Comparison of ENCODE assay signal across 17 cellular contexts in genomic region chr16:347203-347602, GRCh38. TPM values are rescaled to one million over a fixed set of nuclear protein-coding genes. Genes with fewer than 3 reads are reported as not detected.
DNase-seq lines count a peak whose midpoint lies in the region; ATAC-seq and TF ChIP-seq lines count a peak whose summit lies in the region.
"Had no signal": no experiment of that assay in that cellular context is flagged by ENCODE, and none has a peak within 500 bp of the region (broad histone marks: within the 10 kb centered on the region; RNA-seq: fewer than 3 reads in every experiment).

No MANE protein-coding gene starts in this region.

- no peak overlapping the region for H4K8ac ChIP-seq in IMR-90 (ENCODE audit: low read depth in 2 of 2, low read length in 2 of 2)

- peak overlapping the region; percentile 48 for H3K4me3 Mint-ChIP-seq in CD4-positive, alpha-beta T cell
- H3K4me3 Mint-ChIP-seq in central memory CD8-positive, alpha-beta T cell, result peak overlapping the region; percentile 2
- H3K4me3 Mint-ChIP-seq in natural killer cell, result peak overlapping the region; percentile 75

- peaks cover 21% of the 10 kb centered on the region for H3K36me3 ChIP-seq in IMR-90 (ENCODE audit: control insufficient read depth, insufficient read depth, low read length)

- no peak overlapping the region for H3K9ac ChIP-seq in IMR-90 (ENCODE audit: low read depth, low read length)

- no peak overlapping the region for H2BK20ac ChIP-seq in IMR-90 (ENCODE audit: low read depth, low read length)

- no peak overlapping the region for H2BK120ac ChIP-seq in IMR-90 (ENCODE audit: low read depth, low read length)

- no TSS peak for BruUV-seq in IMR-90 (replicated peaks; lab: Mats Ljungman, UMichigan)

- H3K79me1 ChIP-seq in IMR-90 (ENCODE audit: low read depth in 1 of 2, low read length in 2 of 2), result peaks cover 57 to 92% of the 10 kb centered on the region in 2 experiments

- no peak for ATAC-seq in CD4-positive, alpha-beta T cell (ENCODE audit: poor library complexity)
- ATAC-seq in IMR-90 (ENCODE audit: low read depth) (no peak), natural killer cell (no peak), GM18861 (IDR thresholded peaks at IDR 0.05; ENCODE audit: unreplicated experiment) (no peak), HG03095 (IDR thresholded peaks at IDR 0.05; ENCODE audit: unreplicated experiment) (no peak)
- no peak for ATAC-seq in central memory CD8-positive, alpha-beta T cell (replicated peaks; ENCODE audit: extremely low read depth, poor library complexity, severe bottlenecking)
- ATAC-seq: HCT116, K562 had no signal

- no peak overlapping the region for H3K23ac ChIP-seq in IMR-90 (ENCODE audit: low read depth, low read length)

- dilution Hi-C loops in IMR-90 (cut with HindIII; ENCODE audit: low sequenced_read_pairs, unreplicated experiment), result no loop called here

- H3K27ac Mint-ChIP-seq in CD4-positive, alpha-beta T cell, result peak overlapping the region; percentile 19
- H3K27ac Mint-ChIP-seq in central memory CD8-positive, alpha-beta T cell (ENCODE audit: low read depth), result peak overlapping the region; percentile 27
- H3K27ac Mint-ChIP-seq in natural killer cell, result peak overlapping the region; percentile 83 to 87

- no peak overlapping the region for H4K5ac ChIP-seq in IMR-90 (ENCODE audit: low read depth, low read length)

- H3K14ac ChIP-seq in IMR-90 (replicated peaks; ENCODE audit: low read depth, low read length), result no peak overlapping the region

- no peaks in the 10 kb centered on the region for H3K9me3 Mint-ChIP-seq in CD4-positive, alpha-beta T cell
- H3K9me3 Mint-ChIP-seq in central memory CD8-positive, alpha-beta T cell, result no peaks in the 10 kb centered on the region
- H3K9me3 Mint-ChIP-seq in natural killer cell, result no peaks in the 10 kb centered on the region

- CTCF ChIA-PET in CD4-positive, alpha-beta T cell (lab: Charles Lee), result no interaction called here
- CTCF ChIA-PET in IMR-90 (lab: Yijun Ruan, JAX), result no interaction called here

- intact Hi-C loops in CD4-positive, alpha-beta T cell (cut with DNase I, micrococcal nuclease), result no loop called here
- intact Hi-C loops in IMR-90 (cut with micrococcal nuclease) (no loop called here), natural killer cell (cut with micrococcal nuclease) (no loop called here)

- peaks cover 65% of the 10 kb centered on the region for H4K20me1 ChIP-seq in IMR-90 (ENCODE audit: insufficient read depth, low read length)

- peaks cover 68% of the 10 kb centered on the region for H3K36me3 Mint-ChIP-seq in CD4-positive, alpha-beta T cell (ENCODE audit: low read depth)
- H3K36me3 Mint-ChIP-seq in central memory CD8-positive, alpha-beta T cell (ENCODE audit: insufficient read depth), result peaks cover 43% of the 10 kb centered on the region
- H3K36me3 Mint-ChIP-seq in natural killer cell, result no peaks in the 10 kb centered on the region

- H2BK15ac ChIP-seq in IMR-90 (ENCODE audit: low read depth, low read length), result no peak overlapping the region

- TF ChIP-seq CTCF in CD4-positive, alpha-beta T cell (IDR thresholded peaks at IDR 0.05), result no peak
- no peak for TF ChIP-seq CTCF in IMR-90 (conservative IDR thresholded peaks at IDR 0.05; ENCODE audit: low read depth, low read length)
- TF ChIP-seq CTCF in natural killer cell (IDR thresholded peaks at IDR 0.05), result no peak

- POLR2A ChIA-PET in CD4-positive, alpha-beta T cell (lab: Charles Lee), result no interaction called here
- POLR2A ChIA-PET in IMR-90 (lab: Charles Lee; ENCODE audit: unreplicated experiment), result no interaction called here

- H3K4me1 Mint-ChIP-seq in CD4-positive, alpha-beta T cell (ENCODE audit: low read depth), result peaks cover 77% of the 10 kb centered on the region
- peaks cover 58% of the 10 kb centered on the region for H3K4me1 Mint-ChIP-seq in central memory CD8-positive, alpha-beta T cell
- peaks cover 72 to 73% of the 10 kb centered on the region in 2 donors for H3K4me1 Mint-ChIP-seq in natural killer cell

- peak overlapping the region; percentile 15 for H2AK9ac ChIP-seq in IMR-90 (replicated peaks; ENCODE audit: low read depth, low read length, poor library complexity)

- H2AFZ ChIP-seq in IMR-90 (replicated peaks; ENCODE audit: low read length, poor library complexity), result no peak overlapping the region

- H3K4me2 ChIP-seq in IMR-90 (ENCODE audit: low read depth, low read length), result no peak overlapping the region
- H3K4me2 ChIP-seq: A549 had no signal

- no peak for TF ChIP-seq RAD21 in IMR-90 (IDR thresholded peaks at IDR 0.05; ENCODE audit: low read length)

- H2AK5ac ChIP-seq in IMR-90 (ENCODE audit: low read depth, low read length), result no peak overlapping the region

- TF ChIP-seq POLR2A in IMR-90 (IDR thresholded peaks at IDR 0.05; ENCODE audit: low read depth, low read length), result no peak

- peaks cover 7% of the 10 kb centered on the region for H3K4me1 ChIP-seq in IMR-90 (ENCODE audit: control insufficient read depth, insufficient read depth, low read length)

- H3K27me3 ChIP-seq in CD4-positive, alpha-beta T cell (ENCODE audit: control insufficient read depth, insufficient read depth, low read length), result no peaks in the 10 kb centered on the region
- H3K27me3 ChIP-seq in IMR-90 (ENCODE audit: control insufficient read depth, insufficient read depth, low read length), result no peaks in the 10 kb centered on the region
- H3K27me3 ChIP-seq: SJSA1 had no signal

- H3K4me3 ChIP-seq in IMR-90 (ENCODE audit: insufficient read depth, low read depth, low read length), result no peak overlapping the region
- H3K4me3 ChIP-seq: A549, K562, SJSA1 had no signal

- no peak overlapping the region for H2BK5ac ChIP-seq in IMR-90 (ENCODE audit: low read depth, low read length, poor library complexity, severe bottlenecking)

- no peaks in the 10 kb centered on the region for H3K9me3 ChIP-seq in CD4-positive, alpha-beta T cell (ENCODE audit: control insufficient read depth, low read length)
- no peaks in the 10 kb centered on the region for H3K9me3 ChIP-seq in IMR-90 (ENCODE audit: control insufficient read depth, insufficient read depth, low read length)
- H3K9me3 ChIP-seq: A549, SJSA1 had no signal

- no peak overlapping the region for H3K56ac ChIP-seq in IMR-90 (ENCODE audit: extremely low read depth, insufficient read depth, low read length)

- in situ Hi-C loops in IMR-90 (cut with MboI; ENCODE audit: low sequenced_read_pairs), result no loop called here

- H3K27ac ChIP-seq in CD4-positive, alpha-beta T cell (ENCODE audit: low read depth, low read length), result no peak overlapping the region
- no peak overlapping the region for H3K27ac ChIP-seq in IMR-90 (ENCODE audit: insufficient read depth, low read length)
- H3K27ac ChIP-seq: A549, SJSA1 had no signal

- no peak overlapping the region for H3K4ac ChIP-seq in IMR-90 (ENCODE audit: low read depth, low read length)

- H3K9me1 ChIP-seq in IMR-90 (ENCODE audit: insufficient read depth, low read length), result peaks cover 12% of the 10 kb centered on the region

- no peak for DNase-seq in CD4-positive, alpha-beta T cell
- DNase-seq in IMR-90 (no peak), natural killer cell (no peak), COLO668 (lab: John Stamatoyannopoulos, UW; ENCODE audit: unreplicated experiment) (no peak), EL (no peak)
- no peak for DNase-seq in central memory CD8-positive, alpha-beta T cell (ENCODE audit: low spot score in 2 of 2)
- DNase-seq: NCI-H1048; NCI-H526 treated with DMSO at 0.1 percent for 48 hours; NK-92 treated with Interleukin-12 subunit alpha and Interleukin-12 subunit beta, amount 100 ng/mL, for 24 hours; OCI-M1; RPMI8226 had no signal

- no peaks in the 10 kb centered on the region for H3K27me3 Mint-ChIP-seq in CD4-positive, alpha-beta T cell
- no peaks in the 10 kb centered on the region for H3K27me3 Mint-ChIP-seq in central memory CD8-positive, alpha-beta T cell
- H3K27me3 Mint-ChIP-seq in natural killer cell (ENCODE audit: low read depth in 2 of 2), result no peaks in the 10 kb centered on the region

- no peak overlapping the region for H4K91ac ChIP-seq in IMR-90 (ENCODE audit: insufficient read depth, low read depth, low read length)

- WGBS in IMR-90 (ENCODE audit: extremely low coverage in 2 of 2, insufficient read length in 1 of 2), 2 experiments, result 87% methylated on average over 3 of the region's 6 CpGs; no CpG with 5 or more reads in 1 of the 2 experiments

- H3K18ac ChIP-seq in IMR-90 (ENCODE audit: low read depth, low read length), result no peak overlapping the region

TF ChIP-seq in IMR-90, 13 proteins besides CTCF, POLR2A, EP300 and RAD21 (continues in another document):
- TF ChIP-seq MAFK (IDR thresholded peaks at IDR 0.05; ENCODE audit: low read depth, low read length) (no peak), BHLHE40 (IDR thresholded peaks at IDR 0.05; ENCODE audit: low read depth, low read length) (no peak), CHD1 (IDR thresholded peaks at IDR 0.05; ENCODE audit: low read depth, low read length) (no peak)

RNA-seq across cellular contexts. Expression of gene AXIN1, which starts 5.3 kb away (rescaled TPM):
- total RNA-seq in CD4-positive, alpha-beta T cell, result 10 to 100 TPM; 24.7 to 26.3 TPM
- total RNA-seq in IMR-90 (2012; rRNA removed), result 10.9 and 11.9 TPM in 2 replicates
- 14.2 and 15.1 TPM in 2 replicates for polyA plus RNA-seq in IMR-90 (2012; rRNA removed)
- 18.6 and 22.1 TPM in 2 replicates for polyA plus RNA-seq in IMR-90 (2012; cell fraction: cytosol; rRNA removed)
- polyA plus RNA-seq in IMR-90 (2012; cell fraction: nucleus; rRNA removed; ENCODE audit: low replicate concordance), result 19.0 and 28.1 TPM in 2 replicates
- total RNA-seq in natural killer cell, result 100 to 1,000 TPM; 100 to 122 (median 106) TPM

RNA-seq across cellular contexts. Expression of gene MRPL28, which starts 23.1 kb away (rescaled TPM):
- total RNA-seq in CD4-positive, alpha-beta T cell, result 10 to 100 TPM; 19.6 to 19.7 TPM
- total RNA-seq in IMR-90 (2012; rRNA removed), result 104 and 106 TPM in 2 replicates
- 181 and 255 TPM in 2 replicates for polyA plus RNA-seq in IMR-90 (2012; rRNA removed)
- 224 and 350 TPM in 2 replicates for polyA plus RNA-seq in IMR-90 (2012; cell fraction: cytosol; rRNA removed)
- polyA plus RNA-seq in IMR-90 (2012; cell fraction: nucleus; rRNA removed; ENCODE audit: low replicate concordance), result 81.5 and 129 TPM in 2 replicates
- total RNA-seq in natural killer cell, result 10 to 100 TPM; 33.9 to 38.9 (median 37.5) TPM

RNA-seq across cellular contexts. Expression of gene PGAP6, which starts 34.6 kb away (rescaled TPM):
- 10 to 100 TPM; 59.7 to 63.7 TPM for total RNA-seq in CD4-positive, alpha-beta T cell
- 49.1 and 56.1 TPM in 2 replicates for total RNA-seq in IMR-90 (2012; rRNA removed)
- polyA plus RNA-seq in IMR-90 (2012; rRNA removed), result 124 and 125 TPM in 2 replicates
- polyA plus RNA-seq in IMR-90 (2012; cell fraction: cytosol; rRNA removed), result 60.8 and 173 TPM in 2 replicates
- 138 and 443 TPM in 2 replicates for polyA plus RNA-seq in IMR-90 (2012; cell fraction: nucleus; rRNA removed; ENCODE audit: low replicate concordance)
- 10 to 100 TPM; 48.0 to 66.7 (median 54.2) TPM for total RNA-seq in natural killer cell

RNA-seq across cellular contexts. Expression of gene NME4, which starts 49.8 kb away (rescaled TPM):
- total RNA-seq in CD4-positive, alpha-beta T cell, result 10 to 100 TPM; 31.2 to 32.6 TPM
- total RNA-seq in IMR-90 (2012; rRNA removed) (123 and 124 TPM in 2 replicates), natural killer cell (10 to 100 TPM; 10.7 to 27.4 (median 25.4) TPM)
- polyA plus RNA-seq in IMR-90 (2012; rRNA removed), result 288 and 406 TPM in 2 replicates
- polyA plus RNA-seq in IMR-90 (2012; cell fraction: cytosol; rRNA removed), result 464 and 725 TPM in 2 replicates
- 233 and 407 TPM in 2 replicates for polyA plus RNA-seq in IMR-90 (2012; cell fraction: nucleus; rRNA removed; ENCODE audit: low replicate concordance)

RNA-seq across cellular contexts. Expression of gene DECR2, which starts 54.5 kb away (rescaled TPM):
- total RNA-seq in CD4-positive, alpha-beta T cell, result 1 to 10 TPM; 5.7 to 7.0 TPM
- total RNA-seq in IMR-90 (2012; rRNA removed), result 3.9 TPM in 2 replicates
- 26.7 and 29.6 TPM in 2 replicates for polyA plus RNA-seq in IMR-90 (2012; rRNA removed)
- 14.9 and 32.6 TPM in 2 replicates for polyA plus RNA-seq in IMR-90 (2012; cell fraction: cytosol; rRNA removed)
- 68.9 and 165 TPM in 2 replicates for polyA plus RNA-seq in IMR-90 (2012; cell fraction: nucleus; rRNA removed; ENCODE audit: low replicate concordance)
- total RNA-seq in natural killer cell, result 10 to 100 TPM in 2 of 3 donors, 1 to 10 TPM in 1; 9.5 to 13.0 (median 12.9) TPM

Comparison
In these comparisons a context has a peak if more than half of its experiments do, and no peak if none do; other contexts are left out.
1. H3K27ac Mint-ChIP-seq: peak in every context shown above with its lines; median percentile 85 in natural killer cell; 27 in central memory CD8-positive, alpha-beta T cell; 19 in CD4-positive, alpha-beta T cell.
2. H3K4me3 Mint-ChIP-seq: peak in every context shown above with its lines; median percentile 75 in natural killer cell; 48 in CD4-positive, alpha-beta T cell; 2 in central memory CD8-positive, alpha-beta T cell.